Comparison of ENCODE assay signal across 13 cellular contexts in the genomic region with DNA sequence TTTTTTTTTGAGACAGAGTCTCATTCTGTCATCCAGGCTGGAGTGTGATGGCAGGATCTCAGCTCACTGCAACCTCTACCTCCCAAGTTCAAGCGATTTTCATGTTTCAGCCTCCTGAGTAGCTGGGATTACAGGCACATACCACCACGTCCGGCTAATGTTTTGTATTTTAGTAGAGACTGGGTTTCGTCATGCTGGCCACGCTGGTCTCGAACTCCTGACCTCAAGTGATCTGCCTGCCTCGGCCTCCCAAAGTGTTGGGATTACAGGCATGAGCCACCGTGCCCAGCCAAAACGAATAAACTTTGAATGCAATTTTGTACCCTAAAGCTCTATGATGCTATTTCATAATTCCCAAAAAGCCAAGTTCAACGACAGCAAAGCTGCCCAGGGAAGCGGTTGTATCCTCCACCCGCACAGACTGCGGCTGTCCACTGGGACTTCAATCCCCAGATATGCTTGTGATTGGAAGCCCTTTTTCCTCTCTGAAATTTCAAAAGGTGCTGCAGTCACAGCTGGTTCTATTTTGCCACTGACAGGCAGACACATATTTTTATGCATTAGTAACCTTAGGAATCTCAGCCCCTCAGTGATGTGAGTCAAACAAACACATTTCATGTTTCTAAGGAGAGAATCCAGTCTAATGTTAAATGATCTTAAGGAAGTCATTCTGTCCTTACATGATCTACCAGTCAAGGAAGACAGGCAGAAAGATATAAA. TPM values are rescaled to one million over a fixed set of nuclear protein-coding genes. Genes with fewer than 3 reads are reported as not detected.
DNase-seq lines count a peak whose midpoint lies in the region; TF ChIP-seq lines count a peak whose summit lies in the region.
"Had no signal": no experiment of that assay in that cellular context is flagged by ENCODE, and none has a peak within 500 bp of the region (broad histone marks: within the 10 kb centered on the region; RNA-seq: fewer than 3 reads in every experiment).

No MANE protein-coding gene starts in this region.

- POLR2A ChIA-PET in CD8-positive, alpha-beta memory T cell (lab: Charles Lee) = no interaction called here

- no peaks in the 10 kb centered on the region for H3K9me3 ChIP-seq in adipocyte (ENCODE audit: control insufficient read depth, low read length)
- no peaks in the 10 kb centered on the region for H3K9me3 ChIP-seq in CD8-positive, alpha-beta memory T cell (ENCODE audit: low read length)
- H3K9me3 ChIP-seq: Caco-2, right lobe of liver had no signal

- H3K4me3 ChIP-seq in adipocyte (ENCODE audit: low read length) (no peak overlapping the region), fibroblast of the aortic adventitia (ENCODE audit: low read depth, low read length) (no peak overlapping the region), skeletal muscle cell (ENCODE audit: low read depth, low read length) (no peak overlapping the region)
- H3K4me3 ChIP-seq in CD8-positive, alpha-beta memory T cell (ENCODE audit: low read length) = no peak overlapping the region
- H3K4me3 ChIP-seq: right lobe of liver had no signal

- no peak overlapping the region for H3K27ac ChIP-seq in CD8-positive, alpha-beta memory T cell (ENCODE audit: low read depth, low read length)
- H3K27ac ChIP-seq: right lobe of liver had no signal

- H3K9ac ChIP-seq in adipocyte (ENCODE audit: low read length) = peak overlapping the region; percentile 44

- peak; percentile 69 for DNase-seq in GM04504 (ENCODE audit: low read depth)
- DNase-seq in adipocyte (ENCODE audit: low read depth) = peak; percentile 94
- DNase-seq in fibroblast of the aortic adventitia (ENCODE audit: low read depth) = peak; percentile 95
- peak; percentile 73 for DNase-seq in skeletal muscle cell (ENCODE audit: low read depth)
- DNase-seq in NCI-H1436 (lab: John Stamatoyannopoulos, UW) = no peak
- no peak for DNase-seq in CD8-positive, alpha-beta memory T cell
- no peak for DNase-seq in NCI-H446 treated with DMSO at 0.1 percent for 48 hours (lab: John Stamatoyannopoulos, UW)
- no peak for DNase-seq in NCI-H1417 (lab: John Stamatoyannopoulos, UW)
- DNase-seq: Caco-2, natural killer cell, NCI-H1092, NCI-H526, right lobe of liver had no signal

- no peak overlapping the region for H3K4me3 Mint-ChIP-seq in CD8-positive, alpha-beta memory T cell
- H3K4me3 Mint-ChIP-seq: natural killer cell had no signal

- H3K4me1 Mint-ChIP-seq in CD8-positive, alpha-beta memory T cell = no peaks in the 10 kb centered on the region
- H3K4me1 Mint-ChIP-seq: natural killer cell had no signal

- no peak overlapping the region for H3K27ac Mint-ChIP-seq in CD8-positive, alpha-beta memory T cell
- H3K27ac Mint-ChIP-seq: natural killer cell had no signal

- CTCF ChIA-PET in CD8-positive, alpha-beta memory T cell (lab: Charles Lee) = no interaction called here

- TF ChIP-seq CTCF in fibroblast of the aortic adventitia (IDR thresholded peaks at IDR 0.05; ENCODE audit: insufficient read depth, low read length) = no peak

- no peaks in the 10 kb centered on the region for H3K9me3 Mint-ChIP-seq in CD8-positive, alpha-beta memory T cell
- H3K9me3 Mint-ChIP-seq: natural killer cell had no signal

- H3K27me3 Mint-ChIP-seq in CD8-positive, alpha-beta memory T cell = peaks cover 1 to 4% of the 10 kb centered on the region in 2 donors

- H3K27me3 ChIP-seq in adipocyte (replicated peaks; ENCODE audit: control insufficient read depth, insufficient read depth, low read length) = no peaks in the 10 kb centered on the region
- H3K27me3 ChIP-seq in CD8-positive, alpha-beta memory T cell (ENCODE audit: insufficient read depth, low read length, poor library complexity, severe bottlenecking) = no peaks in the 10 kb centered on the region
- H3K27me3 ChIP-seq: right lobe of liver had no signal

- no peaks in the 10 kb centered on the region for H3K36me3 ChIP-seq in adipocyte (ENCODE audit: control insufficient read depth, insufficient read depth, low read length, severe bottlenecking)
- no peaks in the 10 kb centered on the region for H3K36me3 ChIP-seq in CD8-positive, alpha-beta memory T cell (ENCODE audit: insufficient read depth, low read length)
- H3K36me3 ChIP-seq: right lobe of liver had no signal

- peaks cover 42% of the 10 kb centered on the region for H3K4me1 ChIP-seq in adipocyte (ENCODE audit: control insufficient read depth, insufficient read depth, low read length)
- H3K4me1 ChIP-seq in CD8-positive, alpha-beta memory T cell (ENCODE audit: insufficient read depth, low read length) = no peaks in the 10 kb centered on the region
- H3K4me1 ChIP-seq: Caco-2 had no signal

- no peaks in the 10 kb centered on the region for H3K36me3 Mint-ChIP-seq in CD8-positive, alpha-beta memory T cell
- H3K36me3 Mint-ChIP-seq: natural killer cell had no signal

RNA-seq across cellular contexts. Expression of a gene that starts 8.7 kb away (rescaled TPM):
- total RNA-seq in fibroblast of the aortic adventitia (ENCODE audit: low replicate concordance) = 2.4 and 2.5 TPM in 2 replicates
- total RNA-seq in CD8-positive, alpha-beta memory T cell = under 1 TPM; 0.13 to 0.60 TPM
- polyA plus RNA-seq in CD8-positive, alpha-beta memory T cell = 0.15 TPM

RNA-seq across cellular contexts. Expression of a gene that starts 31.8 kb away (rescaled TPM):
- 32.5 and 89.7 TPM in 2 replicates for total RNA-seq in fibroblast of the aortic adventitia (ENCODE audit: low replicate concordance)
- 1 to 10 TPM; 4.6 to 4.7 TPM for total RNA-seq in CD8-positive, alpha-beta memory T cell
- polyA plus RNA-seq in CD8-positive, alpha-beta memory T cell = 3.6 TPM

Comparison
In these comparisons a context has a peak if more than half of its experiments do, and no peak if none do; other contexts are left out.
1. DNase-seq: peak in GM04504 (single experiment), adipocyte (single experiment), fibroblast of the aortic adventitia (single experiment) and skeletal muscle cell (single experiment); none in NCI-H1436 (single experiment), CD8-positive, alpha-beta memory T cell (0 of 5), NCI-H446 treated with DMSO at 0.1 percent for 48 hours (single experiment) and NCI-H1417 (0 of 3).